In the genomic region with DNA sequence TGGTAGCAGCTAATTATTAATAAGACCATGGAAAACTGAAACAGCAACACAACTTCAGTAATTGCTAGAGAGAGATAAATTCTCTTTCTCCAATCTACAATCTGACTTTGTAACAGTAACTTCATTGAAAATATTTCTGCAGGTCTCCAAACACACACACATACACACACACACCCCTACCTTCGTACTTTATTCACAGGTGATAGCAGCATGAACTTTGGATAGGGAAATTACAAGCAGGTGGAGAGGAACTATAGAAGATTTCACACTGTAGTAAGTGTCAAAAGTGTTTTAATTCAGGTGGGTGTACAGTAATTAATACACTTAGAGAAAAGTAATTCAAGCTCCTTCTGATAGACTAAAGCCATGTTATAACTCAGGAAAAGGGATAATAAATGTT, we compare ENCODE assay signal across 28 cellular contexts.
"Had no signal": no experiment of that assay in that cellular context is flagged by ENCODE, and none has a peak within 500 bp of the region (broad histone marks: within the 10 kb centered on the region; RNA-seq: fewer than 3 reads in every experiment).

No MANE protein-coding gene starts in this region.

- FAIRE-seq: colon, endometrium, endothelial cell of umbilical vein, frontal cortex had no signal

- DNase-seq: colonic mucosa; cortex of kidney; dermis blood vessel endothelial cell; dorsolateral prefrontal cortex; effector CD4-positive, alpha-beta T cell; effector CD8-positive, alpha-beta T cell; effector memory CD4-positive, alpha-beta T cell; effector memory CD8-positive, alpha-beta T cell; endodermal cell; erythroblast; esophagus squamous epithelium; foreskin fibroblast; foreskin keratinocyte; foreskin melanocyte; gastrocnemius medialis; glutamatergic neuron; head of caudate nucleus; heart left ventricle; heart right ventricle had no signal

- H3K27me3 ChIP-seq: colonic mucosa, dorsolateral prefrontal cortex, esophagus muscularis mucosa, esophagus squamous epithelium, foreskin keratinocyte, gastrocnemius medialis, gastroesophageal sphincter, heart left ventricle, heart right ventricle had no signal

- H3K4me3 ChIP-seq: colonic mucosa, coronary artery, dorsolateral prefrontal cortex, esophagus muscularis mucosa, esophagus squamous epithelium, gastrocnemius medialis, gastroesophageal sphincter, heart left ventricle, heart right ventricle had no signal

- H3K36me3 ChIP-seq: colonic mucosa, esophagus muscularis mucosa, esophagus squamous epithelium, gastrocnemius medialis, gastroesophageal sphincter, heart left ventricle, heart right ventricle had no signal

- ATAC-seq: effector memory CD8-positive, alpha-beta T cell; esophagus mucosa; foreskin keratinocyte; gastrocnemius medialis; gastroesophageal sphincter; heart left ventricle; heart right ventricle had no signal

- H3K4me1 ChIP-seq: colonic mucosa, esophagus muscularis mucosa, esophagus squamous epithelium, foreskin keratinocyte, gastrocnemius medialis, gastroesophageal sphincter, heart left ventricle, heart right ventricle had no signal

- H3K27ac ChIP-seq: colonic mucosa, coronary artery, dorsolateral prefrontal cortex, epithelial cell of prostate, esophagus muscularis mucosa, esophagus squamous epithelium, foreskin keratinocyte, gastrocnemius medialis, gastroesophageal sphincter, heart left ventricle, heart right ventricle had no signal

- H3K9me3 ChIP-seq: colonic mucosa, esophagus muscularis mucosa, esophagus squamous epithelium, gastrocnemius medialis, gastroesophageal sphincter, heart left ventricle had no signal
